Comparison of ENCODE assay signal across 30 cellular contexts in genomic region chr6:27002447-27002846, GRCh38.
"Had no signal": no experiment of that assay in that cellular context is flagged by ENCODE, and none has a peak within 500 bp of the region (broad histone marks: within the 10 kb centered on the region; RNA-seq: fewer than 3 reads in every experiment).

No MANE protein-coding gene starts in this region.

- DNase-seq: naive thymus-derived CD8-positive, alpha-beta T cell; nephron progenitor cell; nucleus accumbens; posterior cingulate gyrus; retina; right cardiac atrium; right lobe of liver; sigmoid colon; small intestine; stimulated activated CD4-positive, alpha-beta T cell treated with anti-CD3 and anti-CD28 coated beads, Interleukin-15, amount 100 ng/mL, for 24 hours; stimulated activated CD4-positive, alpha-beta T cell treated with anti-CD3 and anti-CD28 coated beads, Interleukin-2, amount 100 ng/mL, for 24 hours; stimulated activated CD4-positive, alpha-beta T cell treated with anti-CD3 and anti-CD28 coated beads, Interleukin-2, amount 100 ng/mL, for 48 hours; stimulated activated CD4-positive, alpha-beta T cell treated with anti-CD3 and anti-CD28 coated beads, Interleukin-4, amount 100 ng/mL, for 24 hours; stimulated activated naive B cell treated with anti-CD40 and anti-IgM and Interleukin-4, amounts not matched to agents 10 μg/mL and 1 μg/mL and 100 μg/mL, for 72 hours; stimulated activated naive CD4-positive, alpha-beta T cell treated with Interleukin-2 at 50 U/mL for 16 hours; stomach; thyroid gland; trophoblast cell had no signal

- H2AFZ ChIP-seq: parathyroid adenoma had no signal

- H3K4me1 ChIP-seq: parathyroid adenoma, prostate gland, right lobe of liver, sigmoid colon, stomach, thyroid gland, tibial nerve, upper lobe of left lung, vagina had no signal

- H3K27ac Mint-ChIP-seq: naive thymus-derived CD8-positive, alpha-beta T cell; natural killer cell treated with Interleukin-12 subunit alpha and Interleukin-12 subunit beta and Interleukin-15 and Interleukin-18, amount 100 ng/mL, for 72 hours; nephron progenitor cell; stimulated activated effector memory CD8-positive, alpha-beta T cell treated with anti-CD3 and anti-CD28 coated beads, Interleukin-12 subunit alpha, Interleukin-12 subunit beta, amount 100 ng/mL, for 72 hours; stimulated activated naive B cell treated with anti-CD40 and anti-IgM and Interleukin-4, amounts not matched to agents 10 μg/mL and 1 μg/mL and 100 μg/mL, for 72 hours; stimulated activated naive CD8-positive, alpha-beta T cell treated with anti-CD3 and anti-CD28 coated beads, Interleukin-15, Interleukin-2, amounts not matched to agents 100 ng/mL and 50 ng/mL, for 24 hours had no signal

- ATAC-seq: naive thymus-derived CD8-positive, alpha-beta T cell; natural killer cell treated with Interleukin-12 subunit alpha and Interleukin-12 subunit beta and Interleukin-15 and Interleukin-18, amount 100 ng/mL, for 72 hours; right cardiac atrium; right lobe of liver; stimulated activated effector memory CD8-positive, alpha-beta T cell treated with anti-CD3 and anti-CD28 coated beads, Interleukin-12 subunit alpha, Interleukin-12 subunit beta, amount 100 ng/mL, for 72 hours; stimulated activated naive B cell treated with anti-CD40 and anti-IgM and Interleukin-4, amounts not matched to agents 10 μg/mL and 1 μg/mL and 100 μg/mL, for 72 hours had no signal

- FAIRE-seq: small intestine, urothelium cell line had no signal

- H3K4me1 Mint-ChIP-seq: naive thymus-derived CD8-positive, alpha-beta T cell; nephron progenitor cell; neural crest cell; stimulated activated effector memory CD8-positive, alpha-beta T cell treated with anti-CD3 and anti-CD28 coated beads, Interleukin-12 subunit alpha, Interleukin-12 subunit beta, amount 100 ng/mL, for 72 hours; stimulated activated naive B cell treated with anti-CD40 and anti-IgM and Interleukin-4, amounts not matched to agents 10 μg/mL and 1 μg/mL and 100 μg/mL, for 72 hours had no signal

- H3K9me3 ChIP-seq: neutrophil, prostate gland, right lobe of liver, sigmoid colon, stomach, thoracic aorta, thyroid gland, upper lobe of left lung, vagina had no signal

- H3K79me2 ChIP-seq: parathyroid adenoma had no signal

- H3K4me3 ChIP-seq: prostate gland, right lobe of liver, sigmoid colon, stomach, thoracic aorta, thyroid gland, tibial nerve, upper lobe of left lung, vagina had no signal

- H3K36me3 ChIP-seq: neutrophil, prostate gland, right lobe of liver, sigmoid colon, stomach, thoracic aorta, thyroid gland, tibial nerve, upper lobe of left lung, vagina had no signal

- H3K36me3 Mint-ChIP-seq: naive thymus-derived CD8-positive, alpha-beta T cell; natural killer cell treated with Interleukin-12 subunit alpha and Interleukin-12 subunit beta and Interleukin-15 and Interleukin-18, amount 100 ng/mL, for 72 hours; stimulated activated effector memory CD8-positive, alpha-beta T cell treated with anti-CD3 and anti-CD28 coated beads, Interleukin-12 subunit alpha, Interleukin-12 subunit beta, amount 100 ng/mL, for 72 hours; stimulated activated naive B cell treated with anti-CD40 and anti-IgM and Interleukin-4, amounts not matched to agents 10 μg/mL and 1 μg/mL and 100 μg/mL, for 72 hours had no signal

- H3K4me3 Mint-ChIP-seq: naive thymus-derived CD8-positive, alpha-beta T cell; natural killer cell treated with Interleukin-12 subunit alpha and Interleukin-12 subunit beta and Interleukin-15 and Interleukin-18, amount 100 ng/mL, for 72 hours; nephron progenitor cell; neural crest cell; stimulated activated effector memory CD8-positive, alpha-beta T cell treated with anti-CD3 and anti-CD28 coated beads, Interleukin-12 subunit alpha, Interleukin-12 subunit beta, amount 100 ng/mL, for 72 hours; stimulated activated naive B cell treated with anti-CD40 and anti-IgM and Interleukin-4, amounts not matched to agents 10 μg/mL and 1 μg/mL and 100 μg/mL, for 72 hours; stimulated activated naive CD8-positive, alpha-beta T cell treated with anti-CD3 and anti-CD28 coated beads, Interleukin-15, Interleukin-2, amounts not matched to agents 100 ng/mL and 50 ng/mL, for 24 hours had no signal

- H3K9me3 Mint-ChIP-seq: natural killer cell treated with Interleukin-12 subunit alpha and Interleukin-12 subunit beta and Interleukin-15 and Interleukin-18, amount 100 ng/mL, for 72 hours; neural crest cell; stimulated activated effector memory CD8-positive, alpha-beta T cell treated with anti-CD3 and anti-CD28 coated beads, Interleukin-12 subunit alpha, Interleukin-12 subunit beta, amount 100 ng/mL, for 72 hours; stimulated activated naive B cell treated with anti-CD40 and anti-IgM and Interleukin-4, amounts not matched to agents 10 μg/mL and 1 μg/mL and 100 μg/mL, for 72 hours; stimulated activated naive CD8-positive, alpha-beta T cell treated with anti-CD3 and anti-CD28 coated beads, Interleukin-15, Interleukin-2, amounts not matched to agents 100 ng/mL and 50 ng/mL, for 24 hours had no signal

- H3K27me3 ChIP-seq: neutrophil, right lobe of liver, sigmoid colon, stomach, thyroid gland, tibial nerve, upper lobe of left lung, vagina had no signal

- H3K27ac ChIP-seq: neutrophil, parathyroid adenoma, prostate gland, right lobe of liver, sigmoid colon, stomach, thoracic aorta, thyroid gland, tibial nerve, upper lobe of left lung, vagina had no signal
